Comparison of ENCODE assay signal across 11 cellular contexts in genomic region chr5:14251733-14252132, GRCh38.
DNase-seq lines count a peak whose midpoint lies in the region; ATAC-seq and TF ChIP-seq lines count a peak whose summit lies in the region.
"Had no signal": no experiment of that assay in that cellular context is flagged by ENCODE, and none has a peak within 500 bp of the region (broad histone marks: within the 10 kb centered on the region; RNA-seq: fewer than 3 reads in every experiment).

No MANE protein-coding gene starts in this region.

- TF ChIP-seq EP300 in stomach (IDR thresholded peaks at IDR 0.05) = no peak

- H3K4me1 Mint-ChIP-seq in activated T-cell treated with anti-CD3 and anti-CD28 coated beads, Interleukin-2, amount 50 U/mL, for 72 hours (ENCODE audit: low read depth) = peaks cover 15% of the 10 kb centered on the region
- H3K4me1 Mint-ChIP-seq in activated T-cell treated with anti-CD3 and anti-CD28 coated beads, Interleukin-2, amount 50 U/mL, for 4 hours (ENCODE audit: low read depth) = no peaks in the 10 kb centered on the region

- no peaks in the 10 kb centered on the region for H3K9me3 ChIP-seq in stomach
- H3K9me3 ChIP-seq: gastroesophageal sphincter, uterus had no signal

- no peak for TF ChIP-seq CTCF in stomach (IDR thresholded peaks at IDR 0.05)

- no peak for TF ChIP-seq POLR2A in stomach (IDR thresholded peaks at IDR 0.05)

- H3K27ac ChIP-seq in stomach = peak overlapping the region in 3 of 5 donors; percentile 39 to 65 (median 53)

- H3K27me3 Mint-ChIP-seq in activated T-cell treated with anti-CD3 and anti-CD28 coated beads, Interleukin-2, amount 50 U/mL, for 72 hours (ENCODE audit: low read depth) = peaks cover 8% of the 10 kb centered on the region
- H3K27me3 Mint-ChIP-seq in activated T-cell treated with anti-CD3 and anti-CD28 coated beads, Interleukin-2, amount 50 U/mL, for 4 hours (ENCODE audit: low read depth) = peaks cover 7% of the 10 kb centered on the region

- H3K27ac Mint-ChIP-seq in activated T-cell treated with anti-CD3 and anti-CD28 coated beads, Interleukin-2, amount 50 U/mL, for 72 hours = peak overlapping the region; percentile 33

- no peak for DNase-seq in activated T-cell treated with anti-CD3 and anti-CD28 coated beads, Interleukin-2, amount 50 U/mL, for 72 hours
- DNase-seq in activated T-cell treated with anti-CD3 and anti-CD28 coated beads, Interleukin-2, amount 50 U/mL, for 4 hours = no peak
- DNase-seq in stomach = no peak
- no peak for DNase-seq in stimulated activated CD4-positive, alpha-beta T cell treated with anti-CD3 and anti-CD28 coated beads, Interleukin-2, amount 100 ng/mL, for 48 hours
- DNase-seq in NCI-H146 treated with DMSO at 0.1 percent for 48 hours (lab: John Stamatoyannopoulos, UW; ENCODE audit: unreplicated experiment) = no peak
- no peak for DNase-seq in cerebellar nuclear complex (lab: John Stamatoyannopoulos, UW)
- DNase-seq: NCI-H1417 treated with DMSO at 0.1 percent for 48 hours, uterus had no signal

- peaks cover 2 to 4% of the 10 kb centered on the region in 2 donors for H3K9me3 Mint-ChIP-seq in activated T-cell treated with anti-CD3 and anti-CD28 coated beads, Interleukin-2, amount 50 U/mL, for 72 hours
- H3K9me3 Mint-ChIP-seq in activated T-cell treated with anti-CD3 and anti-CD28 coated beads, Interleukin-2, amount 50 U/mL, for 4 hours = peaks cover 5% of the 10 kb centered on the region

- H3K4me3 ChIP-seq in stomach = no peak overlapping the region
- H3K4me3 ChIP-seq: gastroesophageal sphincter, uterus had no signal

- no peak overlapping the region for H3K4me3 Mint-ChIP-seq in activated T-cell treated with anti-CD3 and anti-CD28 coated beads, Interleukin-2, amount 50 U/mL, for 72 hours
- no peak overlapping the region for H3K4me3 Mint-ChIP-seq in activated T-cell treated with anti-CD3 and anti-CD28 coated beads, Interleukin-2, amount 50 U/mL, for 4 hours

- intact Hi-C loops in stomach (cut with DNase I; ENCODE audit: low total_unique reads) = no loop called here

- no peaks in the 10 kb centered on the region for H3K27me3 ChIP-seq in stomach
- H3K27me3 ChIP-seq: gastroesophageal sphincter, uterus had no signal

- peak; percentile 73 to 84 for ATAC-seq in activated T-cell treated with anti-CD3 and anti-CD28 coated beads, Interleukin-2, amount 50 U/mL, for 72 hours (replicated peaks in 1 of 2)
- no peak for ATAC-seq in activated T-cell treated with anti-CD3 and anti-CD28 coated beads, Interleukin-2, amount 50 U/mL, for 4 hours
- ATAC-seq in HG02610 (IDR thresholded peaks at IDR 0.05; ENCODE audit: unreplicated experiment) = peak; percentile 75
- peak; percentile 30 for ATAC-seq in HG03571 (IDR thresholded peaks at IDR 0.05; ENCODE audit: unreplicated experiment)
- ATAC-seq: gastroesophageal sphincter had no signal

- H3K4me1 ChIP-seq in stomach = peaks cover 0 to 61% (median 38%) of the 10 kb centered on the region in 4 donors

- H3K36me3 ChIP-seq in stomach = no peaks in the 10 kb centered on the region
- H3K36me3 ChIP-seq: gastroesophageal sphincter, uterus had no signal

- peaks cover 0 to 2% of the 10 kb centered on the region in 2 donors for H3K36me3 Mint-ChIP-seq in activated T-cell treated with anti-CD3 and anti-CD28 coated beads, Interleukin-2, amount 50 U/mL, for 72 hours (ENCODE audit: insufficient read depth in 2 of 2)
- H3K36me3 Mint-ChIP-seq in activated T-cell treated with anti-CD3 and anti-CD28 coated beads, Interleukin-2, amount 50 U/mL, for 4 hours (ENCODE audit: insufficient read depth) = no peaks in the 10 kb centered on the region

Comparison
In these comparisons a context has a peak if more than half of its experiments do, and no peak if none do; other contexts are left out.
1. ATAC-seq: peak in activated T-cell treated with anti-CD3 and anti-CD28 coated beads, Interleukin-2, amount 50 U/mL, for 72 hours (2 of 2), HG02610 (single experiment) and HG03571 (single experiment); none in activated T-cell treated with anti-CD3 and anti-CD28 coated beads, Interleukin-2, amount 50 U/mL, for 4 hours (0 of 2).